Comparison of ENCODE assay signal across 12 cellular contexts in the genomic region with DNA sequence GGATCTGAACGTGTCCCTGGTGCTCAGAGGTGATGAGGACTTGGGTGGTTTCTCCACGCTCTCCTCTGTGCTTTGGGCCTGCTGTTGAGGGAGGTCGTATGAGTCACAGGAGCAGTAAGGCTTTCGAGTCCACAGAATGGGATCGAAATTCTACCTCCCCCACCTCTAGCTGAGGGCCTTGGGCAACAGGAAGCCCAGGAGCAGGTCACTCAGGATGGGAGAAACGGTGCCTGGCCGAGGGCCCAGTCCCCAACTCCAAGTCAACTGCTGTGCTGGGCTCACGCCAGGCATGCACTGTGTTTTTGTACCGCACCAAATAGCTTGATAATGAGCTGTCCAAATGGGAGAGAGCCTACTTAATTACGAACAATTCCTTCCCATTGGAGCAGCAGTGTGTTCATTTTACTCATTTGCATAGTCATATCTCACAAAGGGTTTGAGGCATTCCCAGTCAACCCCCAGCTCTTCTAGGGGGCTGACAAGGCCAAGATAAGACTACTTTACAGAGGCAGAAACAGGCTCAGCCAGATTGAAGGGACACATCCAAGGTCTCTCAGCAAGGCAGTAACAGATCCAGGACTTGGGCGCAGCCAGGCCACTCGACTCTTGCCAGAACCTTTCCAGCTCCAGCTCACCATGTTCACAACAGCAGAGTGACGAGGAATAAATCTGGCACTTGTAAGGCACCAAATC. TPM values are rescaled to one million over a fixed set of nuclear protein-coding genes. Genes with fewer than 3 reads are reported as not detected.
DNase-seq lines count a peak whose midpoint lies in the region; ATAC-seq, FAIRE-seq and TF ChIP-seq lines count a peak whose summit lies in the region.
"Had no signal": no experiment of that assay in that cellular context is flagged by ENCODE, and none has a peak within 500 bp of the region (broad histone marks: within the 10 kb centered on the region; RNA-seq: fewer than 3 reads in every experiment).

No MANE protein-coding gene starts in this region.

- no peak for TF ChIP-seq CTCF in C4-2B (conservative IDR thresholded peaks at IDR 0.05)
- TF ChIP-seq CTCF in endothelial cell of umbilical vein (IDR thresholded peaks at IDR 0.05; ENCODE audit: extremely low read depth in 1 of 2, insufficient read depth in 1 of 2, low read depth in 1 of 2, low read length in 2 of 2): no peak
- TF ChIP-seq CTCF in ascending aorta (IDR thresholded peaks at IDR 0.05): no peak
- no peak for TF ChIP-seq CTCF in CD14-positive monocyte (IDR thresholded peaks at IDR 0.05)

- H3K4me2 ChIP-seq in endothelial cell of umbilical vein (ENCODE audit: insufficient read depth, low read length): peak overlapping the region; percentile 20

- dilution Hi-C loops in endothelial cell of umbilical vein (cut with MboI; ENCODE audit: extremely low pct_ligation_motif_present, low sequenced_read_pairs): no loop called here

- H4K20me1 ChIP-seq in endothelial cell of umbilical vein (replicated peaks; ENCODE audit: control insufficient read depth, extremely low read depth, insufficient read depth, low read length): no peaks in the 10 kb centered on the region

- BruUV-seq in endothelial cell of umbilical vein (replicated peaks; lab: Mats Ljungman, UMichigan): no TSS peak

- no peak for TF ChIP-seq POLR2A in endothelial cell of umbilical vein (IDR thresholded peaks at IDR 0.05; ENCODE audit: low read depth, low read length)

- H3K79me2 ChIP-seq in endothelial cell of umbilical vein (ENCODE audit: control insufficient read depth, insufficient read depth, low read length): no peaks in the 10 kb centered on the region

- no peak for ATAC-seq in HG02852 (IDR thresholded peaks at IDR 0.05; ENCODE audit: unreplicated experiment)

- no peak overlapping the region for H3K4me3 Mint-ChIP-seq in CD14-positive monocyte

- POLR2A ChIA-PET in endothelial cell of umbilical vein (lab: Charles Lee): no interaction called here

- H3K36me3 ChIP-seq in endothelial cell of umbilical vein (ENCODE audit: control insufficient read depth in 2 of 2, extremely low read depth in 1 of 2, insufficient read depth in 2 of 2, low read length in 2 of 2) (no peaks in the 10 kb centered on the region), ascending aorta (no peaks in the 10 kb centered on the region)
- H3K36me3 ChIP-seq: transverse colon had no signal

- intact Hi-C loops in endothelial cell of umbilical vein (cut with micrococcal nuclease) (loop anchor here (5.0 kb wide), 1 partner anchor 38 kb away; no protein-coding TSS in a partner anchor), ascending aorta (cut with DNase I) (no loop called here), CD14-positive monocyte (cut with micrococcal nuclease) (no loop called here)

- no peaks in the 10 kb centered on the region for H3K27me3 ChIP-seq in endothelial cell of umbilical vein (ENCODE audit: control insufficient read depth in 2 of 2, insufficient read depth in 2 of 2, low read length in 2 of 2)
- H3K27me3 ChIP-seq in ascending aorta: no peaks in the 10 kb centered on the region

- H3K9me3 ChIP-seq in endothelial cell of umbilical vein (replicated peaks; ENCODE audit: control insufficient read depth, insufficient read depth, low read length) (no peaks in the 10 kb centered on the region), ascending aorta (no peaks in the 10 kb centered on the region)
- H3K9me3 ChIP-seq: transverse colon had no signal

- H3K4me1 Mint-ChIP-seq in CD14-positive monocyte: peaks cover 6% of the 10 kb centered on the region

- H3K9me1 ChIP-seq in endothelial cell of umbilical vein (replicated peaks; ENCODE audit: control insufficient read depth, extremely low read depth, insufficient read depth, low read length): no peaks in the 10 kb centered on the region

- FAIRE-seq in endothelial cell of umbilical vein (lab: Jason Lieb, UNC): peak; percentile 97
- FAIRE-seq: G401.6 had no signal

- no peak overlapping the region for H3K9ac ChIP-seq in endothelial cell of umbilical vein (replicated peaks; ENCODE audit: extremely low read depth, insufficient read depth, low read length)

- CTCF ChIA-PET in endothelial cell of umbilical vein (lab: Charles Lee): interaction anchor here (0.8 to 1.2 kb wide), 3 partner anchors 11 to 39 kb away, joined by 3 to 4 read pairs (median 4); no protein-coding TSS in a partner anchor

- H3K4me3 ChIP-seq in endothelial cell of umbilical vein (replicated peaks in 1 of 3; ENCODE audit: insufficient read depth in 1 of 3, low read depth in 1 of 3, low read length in 3 of 3) (no peak overlapping the region), ascending aorta (no peak overlapping the region)
- H3K4me3 ChIP-seq: transverse colon had no signal

- H3K27ac ChIP-seq in C4-2B (peak overlapping the region; percentile 80), endothelial cell of umbilical vein (ENCODE audit: insufficient read depth, low read depth, low read length) (peak overlapping the region; percentile 10), ascending aorta (no peak overlapping the region)
- H3K27ac ChIP-seq: transverse colon had no signal

- peaks cover 25 to 29% (median 29%) of the 10 kb centered on the region in 3 donors for H3K27me3 Mint-ChIP-seq in CD14-positive monocyte (ENCODE audit: low read depth in 3 of 3)

- DNase-seq in NCI-H69 (lab: John Stamatoyannopoulos, UW) (peak; percentile 54), endothelial cell of umbilical vein (ENCODE audit: low read depth, low spot score) (peak; percentile 91), myocyte (ENCODE audit: low read depth) (peak; percentile 68), ascending aorta (ENCODE audit: low spot score in 2 of 2) (no peak), CD14-positive monocyte (ENCODE audit: low spot score) (no peak)
- no peak for DNase-seq in effector CD8-positive, alpha-beta T cell (lab: John Stamatoyannopoulos, UW)
- DNase-seq: activated naive CD4-positive, alpha-beta T cell; T-helper 9 cell; transverse colon had no signal

- H3K9me3 Mint-ChIP-seq in CD14-positive monocyte: peaks cover 0 to 4% (median 0%) of the 10 kb centered on the region in 7 donors

- H3K36me3 Mint-ChIP-seq in CD14-positive monocyte: peaks cover 0 to 12% of the 10 kb centered on the region in 2 donors

- peaks cover 20% of the 10 kb centered on the region for H3K4me1 ChIP-seq in endothelial cell of umbilical vein (ENCODE audit: control insufficient read depth, extremely low read depth, insufficient read depth, low read length)
- H3K4me1 ChIP-seq in ascending aorta: peaks cover 0 to 6% of the 10 kb centered on the region in 2 donors

- no peak overlapping the region for H3K27ac Mint-ChIP-seq in CD14-positive monocyte

- H2AFZ ChIP-seq in endothelial cell of umbilical vein (ENCODE audit: low read depth, low read length): peak overlapping the region; percentile 1

TF ChIP-seq in endothelial cell of umbilical vein, 7 proteins besides CTCF, POLR2A, EP300 and RAD21:
- no peak for TF ChIP-seq JUN (IDR thresholded peaks at IDR 0.05; ENCODE audit: borderline replicate concordance, insufficient read depth, insufficient read length, low read depth)
- TF ChIP-seq EZH2 (IDR thresholded peaks at IDR 0.05; ENCODE audit: borderline replicate concordance, low read depth, low read length, severe bottlenecking): no peak
- peak; percentile 55 for TF ChIP-seq POLR2AphosphoS5 (IDR thresholded peaks at IDR 0.05; ENCODE audit: insufficient read depth, low read depth, low read length)
- peak; percentile 42 for TF ChIP-seq FOS (IDR thresholded peaks at IDR 0.05; ENCODE audit: borderline replicate concordance, insufficient read depth, low read length)
- no peak for TF ChIP-seq MAX (IDR thresholded peaks at IDR 0.05; ENCODE audit: insufficient read depth, insufficient read length)
- TF ChIP-seq MYC (IDR thresholded peaks at IDR 0.05; ENCODE audit: low read depth, low read length): no peak
- TF ChIP-seq GATA2 (IDR thresholded peaks at IDR 0.05; ENCODE audit: insufficient read depth, insufficient read length, low read depth, low read length): no peak

RNA-seq across cellular contexts. Expression of gene WNT3, which starts 53.6 kb away (rescaled TPM):
- 2.0 and 2.1 TPM in 2 replicates for total RNA-seq in endothelial cell of umbilical vein
- 1.4 TPM in 2 replicates for polyA plus RNA-seq in endothelial cell of umbilical vein
- 1.1 and 1.2 TPM in 2 replicates for polyA plus RNA-seq in endothelial cell of umbilical vein (2011; cell fraction: cytosol; rRNA removed)
- 6.3 and 7.0 TPM in 2 replicates for polyA plus RNA-seq in endothelial cell of umbilical vein (2011; cell fraction: nucleus; rRNA removed)
- polyA plus RNA-seq in endothelial cell of umbilical vein (2012): 2.1 and 2.4 TPM in 2 replicates
- polyA minus RNA-seq in endothelial cell of umbilical vein: 1.2 and 2.1 TPM in 2 replicates
- polyA minus RNA-seq in endothelial cell of umbilical vein (2011; cell fraction: cytosol; rRNA and poly(A)+ RNA removed): 1.8 TPM
- polyA minus RNA-seq in endothelial cell of umbilical vein (2011; cell fraction: nucleus; rRNA and poly(A)+ RNA removed): 0.82 and 1.1 TPM in 2 replicates
- 0.86 and 1.9 TPM in 2 replicates for total RNA-seq in myocyte
- 1.1 TPM for polyA plus RNA-seq in myocyte (2012)
- total RNA-seq in ascending aorta: not detected
- polyA plus RNA-seq in CD14-positive monocyte: not detected

Comparison
In these comparisons a context has a peak if more than half of its experiments do, and no peak if none do; other contexts are left out.
1. H3K27ac ChIP-seq: peak in C4-2B (single experiment) and endothelial cell of umbilical vein (single experiment); none in ascending aorta (0 of 2).
2. DNase-seq: peak in NCI-H69 (single experiment), endothelial cell of umbilical vein (single experiment) and myocyte (single experiment); none in effector CD8-positive, alpha-beta T cell (single experiment), ascending aorta (0 of 2) and CD14-positive monocyte (single experiment).